20 cellular contexts compared by ENCODE assay signal in genomic region chr18:213505-213904, GRCh38. TPM values are rescaled to one million over a fixed set of nuclear protein-coding genes. Genes with fewer than 3 reads are reported as not detected.
A peak's percentile ranks its signal among the peaks of the same experiment; 100 is the strongest.
DNase-seq lines count a peak whose midpoint lies in the region; ATAC-seq and TF ChIP-seq lines count a peak whose summit lies in the region.
"Had no signal": no experiment of that assay in that cellular context is flagged by ENCODE, and none has a peak within 500 bp of the region (broad histone marks: within the 10 kb centered on the region; RNA-seq: fewer than 3 reads in every experiment).

No MANE protein-coding gene starts in this region.

- no peak for TF ChIP-seq POLR2A in sigmoid colon (IDR thresholded peaks at IDR 0.05)

- H3K4me3 ChIP-seq in CD8-positive, alpha-beta memory T cell (ENCODE audit: low read length): no peak overlapping the region
- H3K4me3 ChIP-seq in SK-N-MC: no peak overlapping the region
- H3K4me3 ChIP-seq in naive thymus-derived CD4-positive, alpha-beta T cell (ENCODE audit: low read length): no peak overlapping the region
- no peak overlapping the region for H3K4me3 ChIP-seq in sigmoid colon

- no peak overlapping the region for H3K9ac ChIP-seq in SK-N-MC (ENCODE audit: insufficient read length)
- H3K9ac ChIP-seq: KMS-11 had no signal

- no peak for TF ChIP-seq EP300 in sigmoid colon (IDR thresholded peaks at IDR 0.05)

- no peaks in the 10 kb centered on the region for H3K4me1 ChIP-seq in CD8-positive, alpha-beta memory T cell (ENCODE audit: insufficient read depth, low read length)
- no peaks in the 10 kb centered on the region for H3K4me1 ChIP-seq in naive thymus-derived CD4-positive, alpha-beta T cell (ENCODE audit: control insufficient read depth in 2 of 2, insufficient read depth in 2 of 2, low read length in 2 of 2)
- H3K4me1 ChIP-seq in sigmoid colon: no peaks in the 10 kb centered on the region

- H3K36me3 ChIP-seq in CD8-positive, alpha-beta memory T cell (ENCODE audit: insufficient read depth, low read length): peaks cover 52% of the 10 kb centered on the region
- peaks cover 95% of the 10 kb centered on the region for H3K36me3 ChIP-seq in SK-N-MC (ENCODE audit: insufficient read depth, low read length)
- peaks cover 25 to 76% (median 35%) of the 10 kb centered on the region in 3 experiments for H3K36me3 ChIP-seq in naive thymus-derived CD4-positive, alpha-beta T cell (ENCODE audit: control insufficient read depth in 2 of 3, insufficient read depth in 3 of 3, low read length in 3 of 3)
- H3K36me3 ChIP-seq in sigmoid colon: peaks cover 13 to 92% (median 35%) of the 10 kb centered on the region in 4 donors

- CTCF ChIA-PET in CD8-positive, alpha-beta memory T cell (lab: Charles Lee): no interaction called here
- CTCF ChIA-PET in naive thymus-derived CD4-positive, alpha-beta T cell (lab: Charles Lee): interaction anchor here (0.6 kb wide), 1 partner anchor 610 kb away, joined by 5 read pairs; no protein-coding TSS in a partner anchor

- no peaks in the 10 kb centered on the region for H3K9me3 ChIP-seq in CD8-positive, alpha-beta memory T cell (ENCODE audit: low read length)
- no peaks in the 10 kb centered on the region for H3K9me3 ChIP-seq in SK-N-MC (ENCODE audit: low read depth, low read length)
- no peaks in the 10 kb centered on the region for H3K9me3 ChIP-seq in naive thymus-derived CD4-positive, alpha-beta T cell (ENCODE audit: control insufficient read depth in 2 of 3, low read length in 3 of 3)
- no peaks in the 10 kb centered on the region for H3K9me3 ChIP-seq in sigmoid colon

- TF ChIP-seq CTCF in sigmoid colon (IDR thresholded peaks at IDR 0.05): no peak

- H3K27me3 Mint-ChIP-seq in CD8-positive, alpha-beta memory T cell: no peaks in the 10 kb centered on the region
- H3K27me3 Mint-ChIP-seq in central memory CD8-positive, alpha-beta T cell: no peaks in the 10 kb centered on the region
- H3K27me3 Mint-ChIP-seq in naive thymus-derived CD4-positive, alpha-beta T cell: no peaks in the 10 kb centered on the region
- H3K27me3 Mint-ChIP-seq: B cell; CD4-positive, alpha-beta T cell had no signal

- POLR2A ChIA-PET in CD8-positive, alpha-beta memory T cell (lab: Charles Lee): no interaction called here
- POLR2A ChIA-PET in naive thymus-derived CD4-positive, alpha-beta T cell (lab: Charles Lee): interaction anchor here (0.6 kb wide), 1 partner anchor 529 kb away, joined by 6 read pairs; no protein-coding TSS in a partner anchor

- H3K27me3 ChIP-seq in CD8-positive, alpha-beta memory T cell (ENCODE audit: insufficient read depth, low read length, poor library complexity, severe bottlenecking): no peaks in the 10 kb centered on the region
- no peaks in the 10 kb centered on the region for H3K27me3 ChIP-seq in naive thymus-derived CD4-positive, alpha-beta T cell (ENCODE audit: control insufficient read depth in 2 of 2, insufficient read depth in 2 of 2, low read length in 2 of 2)
- no peaks in the 10 kb centered on the region for H3K27me3 ChIP-seq in sigmoid colon

- intact Hi-C loops in naive thymus-derived CD4-positive, alpha-beta T cell (cut with micrococcal nuclease): no loop called here
- intact Hi-C loops in sigmoid colon (cut with DNase I): no loop called here

- no peak overlapping the region for H3K27ac ChIP-seq in CD8-positive, alpha-beta memory T cell (ENCODE audit: low read depth, low read length)
- H3K27ac ChIP-seq in SK-N-MC: 0 out of 2 replicates have a peak overlapping the region, but pooled peaks have one; percentile 55
- H3K27ac ChIP-seq in naive thymus-derived CD4-positive, alpha-beta T cell (ENCODE audit: low read depth, low read length): no peak overlapping the region
- H3K27ac ChIP-seq in sigmoid colon: no peak overlapping the region
- H3K27ac ChIP-seq: KMS-11 had no signal

- H3K9me3 Mint-ChIP-seq in CD8-positive, alpha-beta memory T cell: no peaks in the 10 kb centered on the region
- H3K9me3 Mint-ChIP-seq in central memory CD8-positive, alpha-beta T cell: no peaks in the 10 kb centered on the region
- H3K9me3 Mint-ChIP-seq in naive thymus-derived CD4-positive, alpha-beta T cell: peaks cover 0 to 1% (median 0%) of the 10 kb centered on the region in 11 donors
- H3K9me3 Mint-ChIP-seq: CD4-positive, alpha-beta T cell; HFFc6 had no signal

- H3K4me1 Mint-ChIP-seq in CD8-positive, alpha-beta memory T cell: peaks cover 0 to 4% (median 0%) of the 10 kb centered on the region in 3 donors
- H3K4me1 Mint-ChIP-seq in central memory CD8-positive, alpha-beta T cell: peaks cover 6% of the 10 kb centered on the region
- H3K4me1 Mint-ChIP-seq in naive thymus-derived CD4-positive, alpha-beta T cell: peaks cover 0 to 4% (median 0%) of the 10 kb centered on the region in 7 donors
- H3K4me1 Mint-ChIP-seq: B cell had no signal

- DNase-seq in CD8-positive, alpha-beta memory T cell: no peak
- DNase-seq in SK-N-MC (ENCODE audit: low read depth, low spot score) (no peak), sigmoid colon (no peak)
- no peak for DNase-seq in central memory CD8-positive, alpha-beta T cell (ENCODE audit: low spot score in 2 of 2)
- no peak for DNase-seq in naive thymus-derived CD4-positive, alpha-beta T cell
- DNase-seq: CD4-positive, alpha-beta T cell; DMS79 treated with DMSO at 0.1 percent for 48 hours; GOT3; HFFc6; NCI-H1092 treated with DMSO at 0.1 percent for 48 hours; NCI-H1694; NCI-H2107; NCI-H345; NCI-H526 treated with DMSO at 0.1 percent for 48 hours; NK-92 treated with Interleukin-12 subunit alpha and Interleukin-12 subunit beta, amount 100 ng/mL, for 24 hours; RPMI8226 had no signal

- WGBS in sigmoid colon, 2 donors: 81 to 92% methylated on average over 4 of the region's 4 CpGs

- H3K27ac Mint-ChIP-seq in CD8-positive, alpha-beta memory T cell: peak overlapping the region in 6 of 8 donors; percentile 9 to 56 (median 40)
- H3K27ac Mint-ChIP-seq in central memory CD8-positive, alpha-beta T cell (ENCODE audit: low read depth): peak overlapping the region; percentile 26
- peak overlapping the region in 5 of 9 donors; percentile 16 to 81 (median 55) for H3K27ac Mint-ChIP-seq in naive thymus-derived CD4-positive, alpha-beta T cell
- H3K27ac Mint-ChIP-seq: B cell had no signal

- peaks cover 0 to 86% (median 22%) of the 10 kb centered on the region in 3 donors for H3K36me3 Mint-ChIP-seq in CD8-positive, alpha-beta memory T cell
- H3K36me3 Mint-ChIP-seq in central memory CD8-positive, alpha-beta T cell (ENCODE audit: insufficient read depth): peaks cover 74% of the 10 kb centered on the region
- peaks cover 11 to 59% (median 43%) of the 10 kb centered on the region in 5 donors for H3K36me3 Mint-ChIP-seq in naive thymus-derived CD4-positive, alpha-beta T cell

- no peak overlapping the region for H3K4me3 Mint-ChIP-seq in CD8-positive, alpha-beta memory T cell
- H3K4me3 Mint-ChIP-seq in central memory CD8-positive, alpha-beta T cell: no peak overlapping the region
- no peak overlapping the region for H3K4me3 Mint-ChIP-seq in naive thymus-derived CD4-positive, alpha-beta T cell
- H3K4me3 Mint-ChIP-seq: B cell; CD4-positive, alpha-beta T cell; HFFc6 had no signal

- ATAC-seq in central memory CD8-positive, alpha-beta T cell (replicated peaks; ENCODE audit: extremely low read depth, poor library complexity, severe bottlenecking): no peak
- ATAC-seq in naive thymus-derived CD4-positive, alpha-beta T cell: no peak
- ATAC-seq in GM19324 (IDR thresholded peaks at IDR 0.05; ENCODE audit: low FRiP score, unreplicated experiment): no peak
- ATAC-seq in HG03159 (IDR thresholded peaks at IDR 0.05; ENCODE audit: unreplicated experiment): no peak

RNA-seq across cellular contexts. Expression of gene THOC1, which starts 54.3 kb away (rescaled TPM):
- 10 to 100 TPM; 51.8 to 54.6 TPM for total RNA-seq in CD8-positive, alpha-beta memory T cell
- polyA plus RNA-seq in CD8-positive, alpha-beta memory T cell: 14.6 TPM
- 10 to 100 TPM; 56.7 to 93.7 (median 74.5) TPM for total RNA-seq in naive thymus-derived CD4-positive, alpha-beta T cell
- 10 to 100 TPM; 15.1 to 17.5 TPM for polyA plus RNA-seq in naive thymus-derived CD4-positive, alpha-beta T cell
- total RNA-seq in sigmoid colon: 10 to 100 TPM; 40.8 to 71.2 (median 46.9) TPM
- 10 to 100 TPM in 1 of 3 donors, 1 to 10 TPM in 2; 7.2 to 21.4 (median 9.6) TPM for polyA plus RNA-seq in sigmoid colon

RNA-seq across cellular contexts. Expression of gene USP14, which starts 55.1 kb away (rescaled TPM):
- total RNA-seq in CD8-positive, alpha-beta memory T cell: 100 to 1,000 TPM; 111 to 113 TPM
- polyA plus RNA-seq in CD8-positive, alpha-beta memory T cell: 50.2 TPM
- total RNA-seq in naive thymus-derived CD4-positive, alpha-beta T cell: 10 to 100 TPM; 39.2 to 70.6 (median 43.5) TPM
- polyA plus RNA-seq in naive thymus-derived CD4-positive, alpha-beta T cell: 10 to 100 TPM; 34.0 to 54.6 TPM
- 10 to 100 TPM; 27.8 to 40.7 (median 31.0) TPM for total RNA-seq in sigmoid colon
- polyA plus RNA-seq in sigmoid colon: 10 to 100 TPM; 11.4 to 26.1 (median 17.3) TPM
